Comparison of ENCODE assay signal across 27 cellular contexts in genomic region chr14:97158102-97158501, GRCh38.
"Had no signal": no experiment of that assay in that cellular context is flagged by ENCODE, and none has a peak within 500 bp of the region (broad histone marks: within the 10 kb centered on the region; RNA-seq: fewer than 3 reads in every experiment).

No MANE protein-coding gene starts in this region.

- H3K4me1 ChIP-seq: stomach, suprapubic skin, testis, thyroid gland, tibial artery, tibial nerve, transverse colon, upper lobe of left lung, upper lobe of right lung, uterus, vagina had no signal

- H3K27me3 ChIP-seq: testis, thyroid gland, tibial nerve, transverse colon, upper lobe of left lung, upper lobe of right lung, uterus, vagina had no signal

- FAIRE-seq: urothelium cell line had no signal

- H3K9me3 ChIP-seq: testis, thoracic aorta, thyroid gland, transverse colon, upper lobe of left lung, upper lobe of right lung, uterus, vagina had no signal

- H3K4me3 ChIP-seq: stomach, suprapubic skin, testis, thoracic aorta, thyroid gland, tibial artery, tibial nerve, transverse colon, upper lobe of left lung, upper lobe of right lung, uterus, vagina had no signal

- DNase-seq: stimulated activated CD4-positive, alpha-beta T cell treated with anti-CD3 and anti-CD28 coated beads, Interleukin-2, amount 100 ng/mL, for 48 hours; stimulated activated CD4-positive, alpha-beta T cell treated with anti-CD3 and anti-CD28 coated beads, Interleukin-4, amount 100 ng/mL, for 1 hour; stimulated activated CD4-positive, alpha-beta T cell treated with anti-CD3 and anti-CD28 coated beads, Interleukin-4, amount 100 ng/mL, for 24 hours; stimulated activated CD4-positive, alpha-beta T cell treated with anti-CD3 and anti-CD28 coated beads, Interleukin-4, amount 100 ng/mL, for 4 hours; stimulated activated CD8-positive, alpha-beta memory T cell treated with anti-CD3 and anti-CD28 coated beads, Interleukin-4, amount 100 ng/mL, for 48 hours; stimulated activated naive B cell treated with anti-CD40 and anti-IgM and Interleukin-4, amounts not matched to agents 10 μg/mL and 1 μg/mL and 100 μg/mL, for 72 hours; stimulated activated naive CD4-positive, alpha-beta T cell; stimulated activated naive CD4-positive, alpha-beta T cell treated with Interleukin-2 at 50 U/mL for 16 hours; stimulated activated naive CD8-positive, alpha-beta T cell treated with anti-CD3 and anti-CD28 coated beads, Interleukin-15, amount 100 ng/mL, for 72 hours; stimulated activated naive CD8-positive, alpha-beta T cell treated with anti-CD3 and anti-CD28 coated beads, Interleukin-15, Interleukin-2, amounts not matched to agents 100 U/mL and 50 U/mL, for 24 hours; stomach; substantia nigra; testis; thyroid gland; tibial artery; transverse colon; trophoblast cell; upper lobe of left lung; upper lobe of right lung; uterus had no signal

- H3K36me3 ChIP-seq: stomach, suprapubic skin, thoracic aorta, thyroid gland, tibial artery, tibial nerve, transverse colon, upper lobe of left lung, upper lobe of right lung, uterus, vagina had no signal

- H3K27ac ChIP-seq: stomach, suprapubic skin, testis, thoracic aorta, thyroid gland, tibial artery, tibial nerve, transverse colon, upper lobe of left lung, upper lobe of right lung, uterus, vagina had no signal

- ATAC-seq: stimulated activated effector memory CD8-positive, alpha-beta T cell treated with anti-CD3 and anti-CD28 coated beads, Interleukin-12 subunit alpha, Interleukin-12 subunit beta, amount 100 ng/mL, for 72 hours; stimulated activated memory B cell treated with anti-CD40 and anti-IgM and Interleukin-4, amounts not matched to agents 10 μg/mL and 1 μg/mL and 100 μg/mL, for 72 hours; stimulated activated naive B cell treated with anti-CD40 and anti-IgM and Interleukin-4, amounts not matched to agents 10 μg/mL and 1 μg/mL and 100 μg/mL, for 72 hours; stimulated activated naive CD8-positive, alpha-beta T cell treated with anti-CD3 and anti-CD28 coated beads, Interleukin-15, amount 100 ng/mL, for 72 hours; stimulated activated naive CD8-positive, alpha-beta T cell treated with anti-CD3 and anti-CD28 coated beads, Interleukin-15, Interleukin-2, amounts not matched to agents 100 U/mL and 50 U/mL, for 24 hours; upper lobe of right lung had no signal
